ENCODE assay signal across 1 cellular context in genomic region chr12:8702159-8702558, GRCh38.
TF ChIP-seq lines count a peak whose summit lies in the region.

No MANE protein-coding gene starts in this region.

TF ChIP-seq in neural cell, 6 proteins besides CTCF, POLR2A, EP300 and RAD21 (continued from another document):
- TF ChIP-seq REST (IDR thresholded peaks at IDR 0.05; ENCODE audit: borderline replicate concordance) (no peak), POLR2AphosphoS5 (IDR thresholded peaks at IDR 0.05) (no peak)
